11 cellular contexts compared by ENCODE assay signal in genomic region chr3:134314588-134315285, GRCh38. TPM values are rescaled to one million over a fixed set of nuclear protein-coding genes. Genes with fewer than 3 reads are reported as not detected.
DNase-seq lines count a peak whose midpoint lies in the region; ATAC-seq and TF ChIP-seq lines count a peak whose summit lies in the region.
"Had no signal": no experiment of that assay in that cellular context is flagged by ENCODE, and none has a peak within 500 bp of the region (broad histone marks: within the 10 kb centered on the region; RNA-seq: fewer than 3 reads in every experiment).

No MANE protein-coding gene starts in this region.

- no peak overlapping the region for H3K4ac ChIP-seq in mesendoderm (ENCODE audit: low read depth, low read length)

- no peaks in the 10 kb centered on the region for H3K27me3 ChIP-seq in MG63
- no peaks in the 10 kb centered on the region for H3K27me3 ChIP-seq in mesendoderm (ENCODE audit: insufficient read depth, low read length, poor library complexity)
- no peaks in the 10 kb centered on the region for H3K27me3 ChIP-seq in thyroid gland
- H3K27me3 ChIP-seq: colonic mucosa had no signal

- H3K23ac ChIP-seq in mesendoderm (ENCODE audit: low read length) = no peak overlapping the region

- no peak overlapping the region for H4K8ac ChIP-seq in mesendoderm (ENCODE audit: low read depth, low read length)

- H2BK5ac ChIP-seq in mesendoderm (ENCODE audit: low read length) = no peak overlapping the region

- H3K79me2 ChIP-seq in mesendoderm (ENCODE audit: control insufficient read depth, insufficient read depth, low read length) = no peaks in the 10 kb centered on the region

- H3K36me3 ChIP-seq in MG63 (no peaks in the 10 kb centered on the region), mesendoderm (ENCODE audit: control insufficient read depth, insufficient read depth, low read length) (no peaks in the 10 kb centered on the region), thyroid gland (no peaks in the 10 kb centered on the region)
- H3K36me3 ChIP-seq: colonic mucosa had no signal

- H3K79me1 ChIP-seq in mesendoderm (ENCODE audit: low read length) = no peaks in the 10 kb centered on the region

- H3K4me2 ChIP-seq in mesendoderm (ENCODE audit: low read length) = no peak overlapping the region

- H3K4me3 ChIP-seq in MG63 (no peak overlapping the region), coronary artery (peak overlapping the region; percentile 66), mesendoderm (ENCODE audit: low read length) (no peak overlapping the region), thyroid gland (replicated peaks in 1 of 3) (no peak overlapping the region)
- H3K4me3 ChIP-seq: colonic mucosa had no signal

- peak overlapping the region; percentile 3 for H3K9ac ChIP-seq in mesendoderm (ENCODE audit: low read length)

- H2BK120ac ChIP-seq in mesendoderm (ENCODE audit: low read depth, low read length) = no peak overlapping the region

- no CpG with 5 or more reads among the region's 6 CpGs for WGBS in mesendoderm (ENCODE audit: extremely low coverage, insufficient coverage, low lambda C conversion rate)
- 70 to 84% methylated on average over 6 of the region's 6 CpGs for WGBS in thyroid gland, 2 donors

- no peak overlapping the region for H2BK15ac ChIP-seq in mesendoderm (replicated peaks; ENCODE audit: low read depth)

- ATAC-seq in GM21526 (IDR thresholded peaks at IDR 0.05; ENCODE audit: low FRiP score, unreplicated experiment) = no peak
- ATAC-seq: T-helper 17 cell had no signal

- H4K5ac ChIP-seq in mesendoderm (ENCODE audit: low read length) = no peak overlapping the region

- TF ChIP-seq POLR2A in thyroid gland (IDR thresholded peaks at IDR 0.05) = no peak

- H3K4me1 ChIP-seq in mesendoderm (ENCODE audit: control insufficient read depth, low read depth, low read length) (peaks cover 14% of the 10 kb centered on the region), thyroid gland (peaks cover 40 to 49% of the 10 kb centered on the region in 2 donors)

- peak overlapping the region; percentile 89 for H3K56ac ChIP-seq in mesendoderm (ENCODE audit: low read length)

- TF ChIP-seq CTCF in coronary artery (IDR thresholded peaks at IDR 0.05) = no peak
- TF ChIP-seq CTCF in thyroid gland (IDR thresholded peaks at IDR 0.05) = no peak

- peak; percentile 71 for DNase-seq in MG63
- DNase-seq in coronary artery (ENCODE audit: low spot score) = no peak
- DNase-seq in mesendoderm = no peak
- DNase-seq in thyroid gland = peak in 1 of 2 donors; percentile 2
- DNase-seq in midbrain (lab: John Stamatoyannopoulos, UW) = no peak
- no peak for DNase-seq in GF-D8 (lab: John Stamatoyannopoulos, UW)
- no peak for DNase-seq in stimulated activated CD4-positive, alpha-beta T cell treated with anti-CD3 and anti-CD28 coated beads, Interleukin-15, amount 100 ng/mL, for 24 hours
- DNase-seq: NCI-H774, T-helper 17 cell had no signal

- no peak overlapping the region for H3K18ac ChIP-seq in mesendoderm (ENCODE audit: low read length)

- peak overlapping the region; percentile 83 to 98 for H3K27ac ChIP-seq in coronary artery
- no peak overlapping the region for H3K27ac ChIP-seq in mesendoderm (ENCODE audit: low read depth, low read length)
- peak overlapping the region in 2 of 3 donors; percentile 79 to 90 for H3K27ac ChIP-seq in thyroid gland

- no peaks in the 10 kb centered on the region for H3K9me3 ChIP-seq in MG63
- H3K9me3 ChIP-seq in thyroid gland = no peaks in the 10 kb centered on the region
- H3K9me3 ChIP-seq: colonic mucosa had no signal

- intact Hi-C loops in thyroid gland (cut with DNase I) = loop anchor here (5.0 kb wide), 1 partner anchor 63 kb away; no protein-coding TSS in a partner anchor

- peak overlapping the region; percentile 66 for H2AK5ac ChIP-seq in mesendoderm (ENCODE audit: low read length)

RNA-seq across cellular contexts. Expression of gene AMOTL2, which starts 59.5 kb away (rescaled TPM):
- 172 and 180 TPM in 2 replicates for total RNA-seq in MG63 (2014; rRNA removed; shearing (Covaris generic); ENCODE audit: low replicate concordance)
- polyA plus RNA-seq in mesendoderm (2013, experiment 1 of 2) = 110 TPM
- polyA plus RNA-seq in mesendoderm (2013, experiment 2 of 2) = 105 TPM
- total RNA-seq in thyroid gland = 100 to 1,000 TPM in 3 of 4 donors, 10 to 100 TPM in 1; 76.0 to 149 (median 117) TPM
- total RNA-seq: T-helper 17 cell had no signal
